In genomic region chr2:46486441-46486840, GRCh38 we compare ENCODE assay signal across 1 cellular context.
TF ChIP-seq lines count a peak whose summit lies in the region.

No MANE protein-coding gene starts in this region.

TF ChIP-seq in IMR-90, 13 proteins besides CTCF, POLR2A, EP300 and RAD21:
- TF ChIP-seq MAFK (IDR thresholded peaks at IDR 0.05; ENCODE audit: low read depth, low read length) (no peak), FOS (IDR thresholded peaks at IDR 0.05; ENCODE audit: low read depth, low read length) (no peak), RCOR1 (IDR thresholded peaks at IDR 0.05; ENCODE audit: insufficient replicate concordance, low read length) (no peak), RFX5 (IDR thresholded peaks at IDR 0.05; ENCODE audit: low read depth, low read length) (no peak), SMC3 (IDR thresholded peaks at IDR 0.05; ENCODE audit: low read depth, low read length) (no peak), ELK1 (IDR thresholded peaks at IDR 0.05; ENCODE audit: borderline replicate concordance, low read depth, low read length) (no peak)
- TF ChIP-seq, protein P1, sequence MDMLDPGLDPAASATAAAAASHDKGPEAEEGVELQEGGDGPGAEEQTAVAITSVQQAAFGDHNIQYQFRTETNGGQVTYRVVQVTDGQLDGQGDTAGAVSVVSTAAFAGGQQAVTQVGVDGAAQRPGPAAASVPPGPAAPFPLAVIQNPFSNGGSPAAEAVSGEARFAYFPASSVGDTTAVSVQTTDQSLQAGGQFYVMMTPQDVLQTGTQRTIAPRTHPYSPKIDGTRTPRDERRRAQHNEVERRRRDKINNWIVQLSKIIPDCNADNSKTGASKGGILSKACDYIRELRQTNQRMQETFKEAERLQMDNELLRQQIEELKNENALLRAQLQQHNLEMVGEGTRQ (IDR thresholded peaks at IDR 0.05; ENCODE audit: low read depth, low read length), result no peak
